ENCODE assay signal across 9 cellular contexts in genomic region chr19:4208385-4209094, GRCh38. TPM values are rescaled to one million over a fixed set of nuclear protein-coding genes. Genes with fewer than 3 reads are reported as not detected.
DNase-seq lines count a peak whose midpoint lies in the region; ATAC-seq and TF ChIP-seq lines count a peak whose summit lies in the region.
"Had no signal": no experiment of that assay in that cellular context is flagged by ENCODE, and none has a peak within 500 bp of the region (broad histone marks: within the 10 kb centered on the region; RNA-seq: fewer than 3 reads in every experiment).

No MANE protein-coding gene starts in this region.

- peak; percentile 42 to 63; a peak in 2 of 4 replicates for TF ChIP-seq CTCF in GM23338 (conservative IDR thresholded peaks at IDR 0.05; ENCODE audit: low read depth in 2 of 2)

- intact Hi-C loops in cardiac septum (cut with DNase I), result loop anchor here (5.0 kb wide), 1 partner anchor 541 kb away; no protein-coding TSS in a partner anchor

- H3K27ac Mint-ChIP-seq in GM23338, result peak overlapping the region; percentile 97

- H3K9me3 Mint-ChIP-seq in GM23338, result no peaks in the 10 kb centered on the region

- no peak overlapping the region for H3K4me3 Mint-ChIP-seq in GM23338

- no peak overlapping the region for H3K4me3 ChIP-seq in GM23338
- H3K4me3 ChIP-seq: pancreas had no signal

- peak; percentile 30 for DNase-seq in CD1c-positive myeloid dendritic cell (ENCODE audit: extremely low spot score)
- peak; percentile 78 for DNase-seq in GM23338 (ENCODE audit: low spot score)
- DNase-seq in RKO (ENCODE audit: low spot score), result peak; percentile 75
- DNase-seq in iPS-NIHi7 (ENCODE audit: extremely low spot score), result peak; percentile 49
- no peak for DNase-seq in activated CD8-positive, alpha-beta memory T cell treated with anti-CD3 and anti-CD28 coated beads, Interleukin-2, amount 50 U/mL, for 48 hours
- DNase-seq in cardiac septum (ENCODE audit: low spot score), result no peak
- DNase-seq: pancreas had no signal

- peaks cover 2% of the 10 kb centered on the region for H3K27me3 Mint-ChIP-seq in GM23338 (ENCODE audit: insufficient read depth, low read depth, poor library complexity)

- peak; percentile 54 for ATAC-seq in GM23338
- ATAC-seq in GM19395 (IDR thresholded peaks at IDR 0.05; ENCODE audit: unreplicated experiment), result no peak
- no peak for ATAC-seq in GM19324 (IDR thresholded peaks at IDR 0.05; ENCODE audit: low FRiP score, unreplicated experiment)

- H3K79me2 ChIP-seq in GM23338 (replicated peaks; ENCODE audit: insufficient read depth), result no peaks in the 10 kb centered on the region

- H3F3A ChIP-seq in GM23338 (replicated peaks; ENCODE audit: low read depth), result peaks cover 4% of the 10 kb centered on the region; the same call in 1 of the 2 replicates

- H4K20me1 ChIP-seq in GM23338 (replicated peaks; ENCODE audit: insufficient read depth), result no peaks in the 10 kb centered on the region; the same call in 1 of the 2 replicates

- H3K36me3 Mint-ChIP-seq in GM23338 (ENCODE audit: low read depth), result peaks cover 3% of the 10 kb centered on the region; the same call in 2 of the 3 replicates

- no peak overlapping the region for H3K4me2 ChIP-seq in GM23338

- no peaks in the 10 kb centered on the region for H3K9me2 ChIP-seq in GM23338 (ENCODE audit: insufficient read depth)

- peaks cover 4% of the 10 kb centered on the region; the same call in 2 of the 3 replicates for H3K4me1 Mint-ChIP-seq in GM23338

- no peak overlapping the region for H2AFZ ChIP-seq in GM23338

- H3K27ac ChIP-seq in GM23338 (ENCODE audit: low read depth), result no peak overlapping the region
- H3K27ac ChIP-seq: pancreas had no signal

- no peaks in the 10 kb centered on the region for H3K27me3 ChIP-seq in GM23338 (ENCODE audit: insufficient read depth)
- H3K27me3 ChIP-seq: pancreas had no signal

- H3K36me3 ChIP-seq in GM23338 (ENCODE audit: insufficient read depth), result no peaks in the 10 kb centered on the region
- H3K36me3 ChIP-seq: pancreas had no signal

- H3K4me1 ChIP-seq in GM23338 (ENCODE audit: insufficient read depth), result no peaks in the 10 kb centered on the region
- H3K4me1 ChIP-seq: pancreas had no signal

TF ChIP-seq in GM23338, 12 proteins besides CTCF, POLR2A, EP300 and RAD21:
- TF ChIP-seq STAT1 (IDR thresholded peaks at IDR 0.05; ENCODE audit: unreplicated experiment) (no peak), NANOG (IDR thresholded peaks at IDR 0.05; ENCODE audit: borderline replicate concordance) (no peak), EZH2 (IDR thresholded peaks at IDR 0.05; ENCODE audit: low read depth, unreplicated experiment) (no peak), ZNF331 (CRISPR knock-in tag; IDR thresholded peaks at IDR 0.05; ENCODE audit: low read depth) (no peak), POLR2AphosphoS5 (IDR thresholded peaks at IDR 0.05; ENCODE audit: low read depth) (no peak), ZNF114 (CRISPR knock-in tag; IDR thresholded peaks at IDR 0.05) (no peak)
- TF ChIP-seq, protein P1, sequence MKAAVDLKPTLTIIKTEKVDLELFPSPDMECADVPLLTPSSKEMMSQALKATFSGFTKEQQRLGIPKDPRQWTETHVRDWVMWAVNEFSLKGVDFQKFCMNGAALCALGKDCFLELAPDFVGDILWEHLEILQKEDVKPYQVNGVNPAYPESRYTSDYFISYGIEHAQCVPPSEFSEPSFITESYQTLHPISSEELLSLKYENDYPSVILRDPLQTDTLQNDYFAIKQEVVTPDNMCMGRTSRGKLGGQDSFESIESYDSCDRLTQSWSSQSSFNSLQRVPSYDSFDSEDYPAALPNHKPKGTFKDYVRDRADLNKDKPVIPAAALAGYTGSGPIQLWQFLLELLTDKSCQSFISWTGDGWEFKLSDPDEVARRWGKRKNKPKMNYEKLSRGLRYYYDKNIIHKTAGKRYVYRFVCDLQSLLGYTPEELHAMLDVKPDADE (IDR thresholded peaks at IDR 0.05), result no peak
- TF ChIP-seq, protein P2, sequence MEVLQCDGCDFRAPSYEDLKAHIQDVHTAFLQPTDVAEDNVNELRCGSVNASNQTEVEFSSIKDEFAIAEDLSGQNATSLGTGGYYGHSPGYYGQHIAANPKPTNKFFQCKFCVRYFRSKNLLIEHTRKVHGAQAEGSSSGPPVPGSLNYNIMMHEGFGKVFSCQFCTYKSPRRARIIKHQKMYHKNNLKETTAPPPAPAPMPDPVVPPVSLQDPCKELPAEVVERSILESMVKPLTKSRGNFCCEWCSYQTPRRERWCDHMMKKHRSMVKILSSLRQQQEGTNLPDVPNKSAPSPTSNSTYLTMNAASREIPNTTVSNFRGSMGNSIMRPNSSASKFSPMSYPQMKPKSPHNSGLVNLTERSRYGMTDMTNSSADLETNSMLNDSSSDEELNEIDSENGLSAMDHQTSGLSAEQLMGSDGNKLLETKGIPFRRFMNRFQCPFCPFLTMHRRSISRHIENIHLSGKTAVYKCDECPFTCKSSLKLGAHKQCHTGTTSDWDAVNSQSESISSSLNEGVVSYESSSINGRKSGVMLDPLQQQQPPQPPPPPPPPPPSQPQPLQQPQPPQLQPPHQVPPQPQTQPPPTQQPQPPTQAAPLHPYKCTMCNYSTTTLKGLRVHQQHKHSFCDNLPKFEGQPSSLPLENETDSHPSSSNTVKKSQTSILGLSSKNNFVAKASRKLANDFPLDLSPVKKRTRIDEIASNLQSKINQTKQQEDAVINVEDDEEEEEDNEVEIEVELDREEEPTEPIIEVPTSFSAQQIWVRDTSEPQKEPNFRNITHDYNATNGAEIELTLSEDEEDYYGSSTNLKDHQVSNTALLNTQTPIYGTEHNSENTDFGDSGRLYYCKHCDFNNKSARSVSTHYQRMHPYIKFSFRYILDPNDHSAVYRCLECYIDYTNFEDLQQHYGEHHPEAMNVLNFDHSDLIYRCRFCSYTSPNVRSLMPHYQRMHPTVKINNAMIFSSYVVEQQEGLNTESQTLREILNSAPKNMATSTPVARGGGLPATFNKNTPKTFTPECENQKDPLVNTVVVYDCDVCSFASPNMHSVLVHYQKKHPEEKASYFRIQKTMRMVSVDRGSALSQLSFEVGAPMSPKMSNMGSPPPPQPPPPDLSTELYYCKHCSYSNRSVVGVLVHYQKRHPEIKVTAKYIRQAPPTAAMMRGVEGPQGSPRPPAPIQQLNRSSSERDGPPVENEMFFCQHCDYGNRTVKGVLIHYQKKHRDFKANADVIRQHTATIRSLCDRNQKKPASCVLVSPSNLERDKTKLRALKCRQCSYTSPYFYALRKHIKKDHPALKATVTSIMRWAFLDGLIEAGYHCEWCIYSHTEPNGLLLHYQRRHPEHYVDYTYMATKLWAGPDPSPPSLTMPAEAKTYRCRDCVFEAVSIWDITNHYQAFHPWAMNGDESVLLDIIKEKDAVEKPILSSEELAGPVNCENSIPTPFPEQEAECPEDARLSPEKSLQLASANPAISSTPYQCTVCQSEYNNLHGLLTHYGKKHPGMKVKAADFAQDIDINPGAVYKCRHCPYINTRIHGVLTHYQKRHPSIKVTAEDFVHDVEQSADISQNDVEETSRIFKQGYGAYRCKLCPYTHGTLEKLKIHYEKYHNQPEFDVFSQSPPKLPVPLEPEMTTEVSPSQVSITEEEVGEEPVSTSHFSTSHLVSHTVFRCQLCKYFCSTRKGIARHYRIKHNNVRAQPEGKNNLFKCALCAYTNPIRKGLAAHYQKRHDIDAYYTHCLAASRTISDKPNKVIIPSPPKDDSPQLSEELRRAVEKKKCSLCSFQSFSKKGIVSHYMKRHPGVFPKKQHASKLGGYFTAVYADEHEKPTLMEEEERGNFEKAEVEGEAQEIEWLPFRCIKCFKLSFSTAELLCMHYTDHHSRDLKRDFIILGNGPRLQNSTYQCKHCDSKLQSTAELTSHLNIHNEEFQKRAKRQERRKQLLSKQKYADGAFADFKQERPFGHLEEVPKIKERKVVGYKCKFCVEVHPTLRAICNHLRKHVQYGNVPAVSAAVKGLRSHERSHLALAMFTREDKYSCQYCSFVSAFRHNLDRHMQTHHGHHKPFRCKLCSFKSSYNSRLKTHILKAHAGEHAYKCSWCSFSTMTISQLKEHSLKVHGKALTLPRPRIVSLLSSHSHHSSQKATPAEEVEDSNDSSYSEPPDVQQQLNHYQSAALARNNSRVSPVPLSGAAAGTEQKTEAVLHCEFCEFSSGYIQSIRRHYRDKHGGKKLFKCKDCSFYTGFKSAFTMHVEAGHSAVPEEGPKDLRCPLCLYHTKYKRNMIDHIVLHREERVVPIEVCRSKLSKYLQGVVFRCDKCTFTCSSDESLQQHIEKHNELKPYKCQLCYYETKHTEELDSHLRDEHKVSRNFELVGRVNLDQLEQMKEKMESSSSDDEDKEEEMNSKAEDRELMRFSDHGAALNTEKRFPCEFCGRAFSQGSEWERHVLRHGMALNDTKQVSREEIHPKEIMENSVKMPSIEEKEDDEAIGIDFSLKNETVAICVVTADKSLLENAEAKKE (CRISPR knock-in tag; IDR thresholded peaks at IDR 0.05), result no peak

RNA-seq across cellular contexts. Expression of gene EBI3, which starts 20.8 kb away (rescaled TPM):
- total RNA-seq in GM23338 (2014; rRNA removed; shearing (Covaris generic)), result 0.52 TPM in 1 of 2 replicates, not detected in the other
- polyA plus RNA-seq in GM23338 (2016; fragmentation: Nextera tagmentation; extraction: Ambion mirVana), result 1.4 and 1.6 TPM in 2 replicates
- not detected for total RNA-seq in cardiac septum

RNA-seq across cellular contexts. Expression of gene ANKRD24, which starts 26.1 kb away (rescaled TPM):
- total RNA-seq in GM23338 (2014; rRNA removed; shearing (Covaris generic)), result 13.4 and 18.0 TPM in 2 replicates
- 3.7 and 4.5 TPM in 2 replicates for polyA plus RNA-seq in GM23338 (2016; fragmentation: Nextera tagmentation; extraction: Ambion mirVana)
- total RNA-seq in cardiac septum, result 1.6 TPM

RNA-seq across cellular contexts. Expression of gene SIRT6, which starts 26.2 kb away (rescaled TPM):
- 15.8 and 26.7 TPM in 2 replicates for total RNA-seq in GM23338 (2014; rRNA removed; shearing (Covaris generic))
- polyA plus RNA-seq in GM23338 (2016; fragmentation: Nextera tagmentation; extraction: Ambion mirVana), result 18.9 and 19.3 TPM in 2 replicates
- 14.9 TPM for total RNA-seq in cardiac septum

RNA-seq across cellular contexts. Expression of gene YJU2, which starts 38.3 kb away (rescaled TPM):
- total RNA-seq in GM23338 (2014; rRNA removed; shearing (Covaris generic)), result 27.3 and 33.4 TPM in 2 replicates
- polyA plus RNA-seq in GM23338 (2016; fragmentation: Nextera tagmentation; extraction: Ambion mirVana), result 27.6 and 28.8 TPM in 2 replicates
- 11.7 TPM for total RNA-seq in cardiac septum

RNA-seq across cellular contexts. Expression of gene CREB3L3, which starts 55.1 kb away (rescaled TPM):
- not detected in 2 replicates for total RNA-seq in GM23338 (2014; rRNA removed; shearing (Covaris generic))
- 0.26 and 0.42 TPM in 2 replicates for polyA plus RNA-seq in GM23338 (2016; fragmentation: Nextera tagmentation; extraction: Ambion mirVana)
- not detected for total RNA-seq in cardiac septum

Comparison
In these comparisons a context has a peak if more than half of its experiments do, and no peak if none do; other contexts are left out.
1. DNase-seq: peak in CD1c-positive myeloid dendritic cell (single experiment), GM23338 (single experiment), RKO (single experiment) and iPS-NIHi7 (single experiment); none in activated CD8-positive, alpha-beta memory T cell treated with anti-CD3 and anti-CD28 coated beads, Interleukin-2, amount 50 U/mL, for 48 hours (single experiment) and cardiac septum (single experiment).